ENCODE assay signal across 16 cellular contexts in genomic region chr2:152078662-152079061, GRCh38.
DNase-seq lines count a peak whose midpoint lies in the region; ATAC-seq lines count a peak whose summit lies in the region.
"Had no signal": no experiment of that assay in that cellular context is flagged by ENCODE, and none has a peak within 500 bp of the region (broad histone marks: within the 10 kb centered on the region; RNA-seq: fewer than 3 reads in every experiment).

No MANE protein-coding gene starts in this region.

- no peak for DNase-seq in nucleus accumbens (lab: John Stamatoyannopoulos, UW)
- no peak for DNase-seq in C1 segment of cervical spinal cord (lab: John Stamatoyannopoulos, UW)
- no peak for DNase-seq in NCI-H526 (lab: John Stamatoyannopoulos, UW)
- no peak for DNase-seq in activated naive CD4-positive, alpha-beta T cell treated with Interleukin-2 at 50 U/mL for 16 hours
- DNase-seq: activated CD4-positive, alpha-beta T cell treated with anti-CD3 and anti-CD28 coated beads for 4 hours; activated naive CD8-positive, alpha-beta T cell treated with anti-CD3 and anti-CD28 coated beads, Interleukin-2, amount 10 ng/mL, durations not matched to agents 7 days and 5 days; DMS 273 treated with DMSO at 0.1 percent for 48 hours; NCI-H1436; SIG-M5; stimulated activated naive CD4-positive, alpha-beta T cell; T-helper 9 cell had no signal

- peak; percentile 91 for ATAC-seq in GM18519 (IDR thresholded peaks at IDR 0.05; ENCODE audit: low FRiP score, unreplicated experiment)
- peak; percentile 74 for ATAC-seq in GM19468 (IDR thresholded peaks at IDR 0.05; ENCODE audit: extremely low read depth, unreplicated experiment)
- peak; percentile 91 for ATAC-seq in HG02884 (IDR thresholded peaks at IDR 0.05; ENCODE audit: unreplicated experiment)
- ATAC-seq in HG03520 (IDR thresholded peaks at IDR 0.05; ENCODE audit: unreplicated experiment), result peak; percentile 88
- ATAC-seq: HCT116 had no signal
